Comparison of ENCODE assay signal across 14 cellular contexts in the genomic region with DNA sequence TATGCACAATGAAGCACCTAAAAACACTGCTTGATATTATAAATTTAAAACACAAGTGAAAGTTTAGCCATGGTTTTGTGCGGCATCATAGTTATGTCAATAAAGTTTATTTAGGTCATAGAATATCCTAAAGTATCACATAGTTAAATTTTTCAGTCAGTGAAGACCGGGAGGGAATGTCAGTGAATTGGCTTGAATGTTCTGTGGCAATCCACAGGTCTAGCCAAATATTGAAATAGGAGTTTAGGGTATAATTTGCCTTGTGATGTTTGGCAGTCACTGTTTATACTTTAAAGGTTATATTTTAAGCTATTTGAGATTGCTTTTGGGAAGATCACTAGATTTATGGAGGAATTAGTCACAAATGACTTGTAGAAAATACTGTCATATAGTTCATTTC.
DNase-seq lines count a peak whose midpoint lies in the region; ATAC-seq and TF ChIP-seq lines count a peak whose summit lies in the region.
"Had no signal": no experiment of that assay in that cellular context is flagged by ENCODE, and none has a peak within 500 bp of the region (broad histone marks: within the 10 kb centered on the region; RNA-seq: fewer than 3 reads in every experiment).

No MANE protein-coding gene starts in this region.

- no peak for ATAC-seq in IMR-90 (ENCODE audit: low read depth)
- ATAC-seq in HG02840 (IDR thresholded peaks at IDR 0.05; ENCODE audit: low FRiP score, unreplicated experiment), result no peak

- CTCF ChIA-PET in IMR-90 (lab: Yijun Ruan, JAX) (no interaction called here), OCI-LY7 (lab: Charles Lee; ENCODE audit: unreplicated experiment) (no interaction called here)

- DNase-seq in IMR-90, result no peak
- peak; percentile 43 for DNase-seq in adipocyte (ENCODE audit: low read depth)
- peak; percentile 54 for DNase-seq in fibroblast of peridontal ligament (ENCODE audit: extremely low read depth)
- no peak for DNase-seq in OCI-LY7 (ENCODE audit: low spot score)
- no peak for DNase-seq in lower leg skin (ENCODE audit: low spot score in 2 of 2)
- DNase-seq: C1 segment of cervical spinal cord; Calu3; CD4-positive, alpha-beta T cell; DMS 273 treated with DMSO at 0.1 percent for 48 hours; GOT3; H9 had no signal

- H3K9ac ChIP-seq in IMR-90 (ENCODE audit: low read depth, low read length) (no peak overlapping the region), adipocyte (ENCODE audit: low read length) (peak overlapping the region; percentile 77), subcutaneous abdominal adipose tissue (ENCODE audit: low read length in 5 of 5) (no peak overlapping the region)

- no peak overlapping the region for H2AK5ac ChIP-seq in IMR-90 (ENCODE audit: low read depth, low read length)

- H2BK15ac ChIP-seq in IMR-90 (ENCODE audit: low read depth, low read length), result no peak overlapping the region

- H3K14ac ChIP-seq in IMR-90 (replicated peaks; ENCODE audit: low read depth, low read length), result no peak overlapping the region

- H2AK9ac ChIP-seq in IMR-90 (replicated peaks; ENCODE audit: low read depth, low read length, poor library complexity), result no peak overlapping the region

- no peak for TF ChIP-seq CTCF in IMR-90 (conservative IDR thresholded peaks at IDR 0.05; ENCODE audit: low read depth, low read length)
- TF ChIP-seq CTCF in OCI-LY7 (conservative IDR thresholded peaks at IDR 0.05; ENCODE audit: low read length), result no peak
- no peak for TF ChIP-seq CTCF in lower leg skin (IDR thresholded peaks at IDR 0.05)

- peak overlapping the region; percentile 33 for H2BK5ac ChIP-seq in IMR-90 (ENCODE audit: low read depth, low read length, poor library complexity, severe bottlenecking)

- no peak for TF ChIP-seq POLR2A in IMR-90 (IDR thresholded peaks at IDR 0.05; ENCODE audit: low read depth, low read length)
- TF ChIP-seq POLR2A in lower leg skin (IDR thresholded peaks at IDR 0.05), result no peak

- H3K4me3 ChIP-seq in IMR-90 (ENCODE audit: insufficient read depth, low read depth, low read length) (no peak overlapping the region), adipocyte (ENCODE audit: low read length) (peak overlapping the region; percentile 60), subcutaneous abdominal adipose tissue (ENCODE audit: low read depth in 1 of 5, low read length in 5 of 5) (no peak overlapping the region), OCI-LY7 (ENCODE audit: low read depth, low read length, poor library complexity, severe bottlenecking) (no peak overlapping the region), lower leg skin (ENCODE audit: low read depth, poor library complexity, severe bottlenecking) (no peak overlapping the region)

- H3K36me3 ChIP-seq in IMR-90 (ENCODE audit: control insufficient read depth, insufficient read depth, low read length), result peaks cover 4% of the 10 kb centered on the region; the same call in 1 of the 2 replicates
- peaks cover 5% of the 10 kb centered on the region for H3K36me3 ChIP-seq in adipocyte (ENCODE audit: control insufficient read depth, insufficient read depth, low read length, severe bottlenecking)
- H3K36me3 ChIP-seq in subcutaneous abdominal adipose tissue (ENCODE audit: control insufficient read depth in 5 of 5, insufficient read depth in 5 of 5, low read length in 5 of 5), result peaks cover 0 to 19% (median 5%) of the 10 kb centered on the region in 5 donors
- H3K36me3 ChIP-seq in OCI-LY7 (ENCODE audit: insufficient read depth, low read length), result peaks cover 31% of the 10 kb centered on the region

- H3K56ac ChIP-seq in IMR-90 (ENCODE audit: extremely low read depth, insufficient read depth, low read length), result no peak overlapping the region

- no peak overlapping the region for H2BK20ac ChIP-seq in IMR-90 (ENCODE audit: low read depth, low read length)

- H3K27ac ChIP-seq in IMR-90 (ENCODE audit: insufficient read depth, low read length) (no peak overlapping the region), subcutaneous abdominal adipose tissue (ENCODE audit: low read depth, low read length) (peak overlapping the region; percentile 45), OCI-LY7 (ENCODE audit: low read depth, low read length, poor library complexity, severe bottlenecking) (no peak overlapping the region)
- H3K27ac ChIP-seq: HL-60 had no signal

- H3K9me2 ChIP-seq in OCI-LY7 (ENCODE audit: insufficient read depth, low read length), result no peaks in the 10 kb centered on the region

- H3K4me2 ChIP-seq in IMR-90 (ENCODE audit: low read depth, low read length) (no peak overlapping the region), OCI-LY7 (ENCODE audit: low read length) (no peak overlapping the region)

- no peak overlapping the region for H4K8ac ChIP-seq in IMR-90 (ENCODE audit: low read depth in 2 of 2, low read length in 2 of 2)

- H4K5ac ChIP-seq in IMR-90 (ENCODE audit: low read depth, low read length), result no peak overlapping the region

- no peak for TF ChIP-seq RAD21 in IMR-90 (IDR thresholded peaks at IDR 0.05; ENCODE audit: low read length)

- in situ Hi-C loops in IMR-90 (cut with MboI; ENCODE audit: low sequenced_read_pairs), result no loop called here

- dilution Hi-C loops in IMR-90 (cut with HindIII; ENCODE audit: low sequenced_read_pairs, unreplicated experiment), result no loop called here

- no peak overlapping the region for H3K23ac ChIP-seq in IMR-90 (ENCODE audit: low read depth, low read length)

- H3K9me3 ChIP-seq in IMR-90 (ENCODE audit: control insufficient read depth, insufficient read depth, low read length), result no peaks in the 10 kb centered on the region
- no peaks in the 10 kb centered on the region for H3K9me3 ChIP-seq in adipocyte (ENCODE audit: control insufficient read depth, low read length)
- no peaks in the 10 kb centered on the region for H3K9me3 ChIP-seq in subcutaneous abdominal adipose tissue (ENCODE audit: control insufficient read depth in 5 of 5, low read length in 5 of 5)
- no peaks in the 10 kb centered on the region for H3K9me3 ChIP-seq in OCI-LY7 (ENCODE audit: low read length)

- no peak overlapping the region for H4K91ac ChIP-seq in IMR-90 (ENCODE audit: insufficient read depth, low read depth, low read length)

- H3K4ac ChIP-seq in IMR-90 (ENCODE audit: low read depth, low read length), result no peak overlapping the region

- H3K79me2 ChIP-seq in OCI-LY7 (ENCODE audit: insufficient read depth, low read depth, low read length), result no peaks in the 10 kb centered on the region

- H3K9me1 ChIP-seq in IMR-90 (ENCODE audit: insufficient read depth, low read length), result peaks cover 3% of the 10 kb centered on the region; the same call in 1 of the 2 replicates

- POLR2A ChIA-PET in IMR-90 (lab: Charles Lee; ENCODE audit: unreplicated experiment) (no interaction called here), OCI-LY7 (lab: Charles Lee) (interaction anchor here (1.0 kb wide), 1 partner anchor 16 kb away, joined by 5 read pairs; no protein-coding TSS in a partner anchor)

- H2BK120ac ChIP-seq in IMR-90 (ENCODE audit: low read depth, low read length), result no peak overlapping the region

- no peak overlapping the region for H2AFZ ChIP-seq in IMR-90 (replicated peaks; ENCODE audit: low read length, poor library complexity)
- H2AFZ ChIP-seq in OCI-LY7 (ENCODE audit: low read length), result no peak overlapping the region

- no peak overlapping the region for H3K18ac ChIP-seq in IMR-90 (ENCODE audit: low read depth, low read length)

- no CpG with 5 or more reads among the region's 2 CpGs for WGBS in IMR-90 (ENCODE audit: extremely low coverage in 2 of 2, insufficient read length in 1 of 2), 2 experiments
- WGBS in lower leg skin, 2 donors, result 74 to 84% methylated on average over 2 of the region's 2 CpGs

- intact Hi-C loops in IMR-90 (cut with micrococcal nuclease), result no loop called here
- intact Hi-C loops in OCI-LY7 (cut with micrococcal nuclease; ENCODE audit: unreplicated experiment), result no loop called here
- intact Hi-C loops in lower leg skin (cut with DNase I; ENCODE audit: low total_unique reads), result no loop called here

- H3K4me1 ChIP-seq in IMR-90 (ENCODE audit: control insufficient read depth, insufficient read depth, low read length) (peaks cover 5% of the 10 kb centered on the region; the same call in 1 of the 2 replicates), adipocyte (ENCODE audit: control insufficient read depth, insufficient read depth, low read length) (peaks cover 58% of the 10 kb centered on the region), subcutaneous abdominal adipose tissue (ENCODE audit: control insufficient read depth in 5 of 5, insufficient read depth in 5 of 5, low read length in 5 of 5) (peaks cover 0 to 18% (median 12%) of the 10 kb centered on the region in 5 donors), OCI-LY7 (ENCODE audit: insufficient read depth, low read length, poor library complexity, severe bottlenecking) (no peaks in the 10 kb centered on the region)

- no peaks in the 10 kb centered on the region for H4K20me1 ChIP-seq in IMR-90 (ENCODE audit: insufficient read depth, low read length)
- H4K20me1 ChIP-seq in OCI-LY7 (ENCODE audit: insufficient read depth, low read length), result no peaks in the 10 kb centered on the region

- H3K79me1 ChIP-seq in IMR-90 (ENCODE audit: low read depth in 1 of 2, low read length in 2 of 2), result peaks cover 0 to 3% of the 10 kb centered on the region in 2 experiments; a peak in 2 of 4 replicates

- BruUV-seq in IMR-90 (replicated peaks; lab: Mats Ljungman, UMichigan) (TSS peak; percentile 78), OCI-LY7 (replicated peaks; lab: Mats Ljungman, UMichigan) (no TSS peak)

- H3K27me3 ChIP-seq in IMR-90 (ENCODE audit: control insufficient read depth, insufficient read depth, low read length) (no peaks in the 10 kb centered on the region), adipocyte (replicated peaks; ENCODE audit: control insufficient read depth, insufficient read depth, low read length) (no peaks in the 10 kb centered on the region), subcutaneous abdominal adipose tissue (ENCODE audit: control insufficient read depth in 5 of 5, insufficient read depth in 4 of 5, low read length in 5 of 5) (no peaks in the 10 kb centered on the region)

TF ChIP-seq in IMR-90, 13 proteins besides CTCF, POLR2A, EP300 and RAD21 (continues in another document):
- TF ChIP-seq NFE2L2 (IDR thresholded peaks at IDR 0.05; ENCODE audit: low read depth, low read length) (no peak), MXI1 (IDR thresholded peaks at IDR 0.05; ENCODE audit: borderline replicate concordance, low read depth, low read length) (no peak), RFX5 (IDR thresholded peaks at IDR 0.05; ENCODE audit: low read depth, low read length) (no peak), CEBPB (IDR thresholded peaks at IDR 0.05; ENCODE audit: low read depth, low read length) (no peak), CHD1 (IDR thresholded peaks at IDR 0.05; ENCODE audit: low read depth, low read length) (no peak), MAFK (IDR thresholded peaks at IDR 0.05; ENCODE audit: low read depth, low read length) (no peak), SMC3 (IDR thresholded peaks at IDR 0.05; ENCODE audit: low read depth, low read length) (no peak)

Comparison
In these comparisons a context has a peak if more than half of its experiments do, and no peak if none do; other contexts are left out.
1. DNase-seq: peak in adipocyte (single experiment) and fibroblast of peridontal ligament (single experiment); none in IMR-90 (single experiment), OCI-LY7 (single experiment) and lower leg skin (0 of 2).